Comparison of ENCODE assay signal across 1 cellular context in the genomic region with DNA sequence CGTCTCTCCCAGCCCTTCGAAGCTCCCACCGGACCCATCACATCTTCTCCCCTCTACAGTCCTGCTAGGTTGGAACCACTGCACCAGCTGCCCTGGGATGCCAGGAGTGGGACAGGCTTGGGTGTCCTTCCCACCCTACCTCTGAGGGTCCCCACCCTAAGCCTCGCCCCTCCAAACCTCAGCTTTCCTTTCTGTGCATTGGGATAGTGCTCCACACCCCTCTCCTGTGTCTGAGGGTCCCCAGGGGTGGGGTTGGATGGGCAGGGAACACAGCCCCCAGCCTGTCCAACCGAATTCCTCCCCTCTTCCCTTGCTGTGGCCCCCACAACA.
TF ChIP-seq lines count a peak whose summit lies in the region.

No MANE protein-coding gene starts in this region.

TF ChIP-seq in GM12878, 131 proteins besides CTCF, POLR2A, EP300 and RAD21:
- no peak for TF ChIP-seq BCLAF1 (IDR thresholded peaks at IDR 0.05)
- TF ChIP-seq BCL11A (IDR thresholded peaks at IDR 0.05; ENCODE audit: low read depth, low read length), result no peak
- TF ChIP-seq DPF2 (IDR thresholded peaks at IDR 0.05), result 0 out of 2 replicates have a peak, but pooled peaks have one; percentile 12
TF ChIP-seq in GM12878: peak in this region for 1.
